Comparison of ENCODE assay signal across 27 cellular contexts in genomic region chr2:26756337-26756736, GRCh38. TPM values are rescaled to one million over a fixed set of nuclear protein-coding genes. Genes with fewer than 3 reads are reported as not detected.
DNase-seq lines count a peak whose midpoint lies in the region; ATAC-seq and TF ChIP-seq lines count a peak whose summit lies in the region.
"Had no signal": no experiment of that assay in that cellular context is flagged by ENCODE, and none has a peak within 500 bp of the region (broad histone marks: within the 10 kb centered on the region; RNA-seq: fewer than 3 reads in every experiment).

No MANE protein-coding gene starts in this region.

- no peaks in the 10 kb centered on the region for H3K9me3 ChIP-seq in RWPE2 (ENCODE audit: severe bottlenecking)
- peaks cover 7% of the 10 kb centered on the region for H3K9me3 ChIP-seq in mesodermal cell (ENCODE audit: control insufficient read depth, low read length)
- no peaks in the 10 kb centered on the region for H3K9me3 ChIP-seq in Peyer's patch
- H3K9me3 ChIP-seq: adrenal gland, body of pancreas, gastroesophageal sphincter had no signal

- peaks cover 10% of the 10 kb centered on the region for H3K4me1 Mint-ChIP-seq in endothelial cell (ENCODE audit: unreplicated experiment)
- H3K4me1 Mint-ChIP-seq: central memory CD8-positive, alpha-beta T cell had no signal

- H3K27ac ChIP-seq in RWPE2 (ENCODE audit: poor library complexity, severe bottlenecking) (peak overlapping the region; percentile 99), mesodermal cell (ENCODE audit: low read depth, low read length, severe bottlenecking) (peak overlapping the region; percentile 36), Peyer's patch (no peak overlapping the region)
- H3K27ac ChIP-seq: body of pancreas, gastroesophageal sphincter had no signal

- no peaks in the 10 kb centered on the region for H3K9me3 Mint-ChIP-seq in endothelial cell (ENCODE audit: unreplicated experiment)
- H3K9me3 Mint-ChIP-seq: activated CD8-positive, alpha-beta T cell treated with anti-CD3 and anti-CD28 coated beads for 36 hours; activated naive CD4-positive, alpha-beta T cell treated with anti-CD3 and anti-CD28 coated beads, Interleukin-2, amount 10 ng/mL, durations not matched to agents 7 days and 5 days; activated T-helper 1 cell treated with anti-CD3 and anti-CD28 coated beads, Interleukin-12 subunit alpha, Interleukin-12 subunit beta, Interleukin-2, Interleukin-4 antibody, amounts not matched to agents 30 ng/mL and 10 ng/mL and 1 ng/mL, durations not matched to agents 14 hours and 24 hours and 36 hours; central memory CD8-positive, alpha-beta T cell; stimulated activated naive B cell treated with anti-CD40 and anti-IgM and Interleukin-4, amounts not matched to agents 10 μg/mL and 1 μg/mL and 100 μg/mL, for 72 hours had no signal

- H3K36me3 ChIP-seq in RWPE2 (ENCODE audit: low read depth), result no peaks in the 10 kb centered on the region
- H3K36me3 ChIP-seq in mesodermal cell (ENCODE audit: control insufficient read depth, insufficient read depth, low read length), result no peaks in the 10 kb centered on the region
- no peaks in the 10 kb centered on the region for H3K36me3 ChIP-seq in Peyer's patch
- H3K36me3 ChIP-seq: adrenal gland, gastroesophageal sphincter had no signal

- DNase-seq in GM12865 (ENCODE audit: low read depth) (peak; percentile 51), RWPE2 (ENCODE audit: low spot score) (no peak), endothelial cell (ENCODE audit: low spot score) (no peak), NCI-H2171 treated with DMSO at 0.1 percent for 48 hours (lab: John Stamatoyannopoulos, UW) (no peak), Peyer's patch (no peak)
- no peak for DNase-seq in stimulated activated CD4-positive, alpha-beta T cell treated with anti-CD3 and anti-CD28 coated beads, Interleukin-15, amount 100 ng/mL, for 24 hours
- DNase-seq: activated CD4-positive, alpha-beta T cell treated with anti-CD3 and anti-CD28 coated beads for 1 hour; activated CD8-positive, alpha-beta memory T cell treated with anti-CD3 and anti-CD28 coated beads, Interleukin-2, amount 50 U/mL, for 48 hours; activated CD8-positive, alpha-beta T cell treated with anti-CD3 and anti-CD28 coated beads for 36 hours; activated naive CD4-positive, alpha-beta T cell treated with anti-CD3 and anti-CD28 coated beads, Interleukin-2, amount 10 ng/mL, durations not matched to agents 7 days and 5 days; adrenal gland; body of pancreas; DMS53; HCEC 1CT; NCI-H1105; NCI-H187 treated with DMSO at 0.1 percent for 48 hours; NCI-H2171; NCI-H510A treated with DMSO at 0.1 percent for 48 hours; nephron progenitor cell; PC-9; SHP77; stimulated activated naive B cell treated with anti-CD40 and anti-IgM and Interleukin-4, amounts not matched to agents 10 μg/mL and 1 μg/mL and 100 μg/mL, for 72 hours; T-helper 2 cell had no signal

- H3K4me1 ChIP-seq in RWPE2 (ENCODE audit: insufficient read depth, poor library complexity, severe bottlenecking), result peaks cover 23% of the 10 kb centered on the region
- peaks cover 30% of the 10 kb centered on the region for H3K4me1 ChIP-seq in mesodermal cell (ENCODE audit: control insufficient read depth, insufficient read depth, low read length, poor library complexity, severe bottlenecking)
- H3K4me1 ChIP-seq in Peyer's patch, result no peaks in the 10 kb centered on the region

- no peaks in the 10 kb centered on the region for H3K27me3 Mint-ChIP-seq in endothelial cell (ENCODE audit: unreplicated experiment)
- H3K27me3 Mint-ChIP-seq: activated CD8-positive, alpha-beta T cell treated with anti-CD3 and anti-CD28 coated beads for 36 hours; stimulated activated naive B cell treated with anti-CD40 and anti-IgM and Interleukin-4, amounts not matched to agents 10 μg/mL and 1 μg/mL and 100 μg/mL, for 72 hours had no signal

- H3K27me3 ChIP-seq in RWPE2 (ENCODE audit: insufficient read depth, poor library complexity, severe bottlenecking) (no peaks in the 10 kb centered on the region), Peyer's patch (no peaks in the 10 kb centered on the region)
- H3K27me3 ChIP-seq: adrenal gland, body of pancreas, gastroesophageal sphincter had no signal

- no peaks in the 10 kb centered on the region for H3K36me3 Mint-ChIP-seq in endothelial cell (ENCODE audit: low read depth, unreplicated experiment)
- H3K36me3 Mint-ChIP-seq: activated naive CD4-positive, alpha-beta T cell treated with anti-CD3 and anti-CD28 coated beads, Interleukin-2, amount 10 ng/mL, durations not matched to agents 7 days and 5 days; stimulated activated naive B cell treated with anti-CD40 and anti-IgM and Interleukin-4, amounts not matched to agents 10 μg/mL and 1 μg/mL and 100 μg/mL, for 72 hours had no signal

- H3K4me3 Mint-ChIP-seq in endothelial cell (ENCODE audit: unreplicated experiment), result no peak overlapping the region
- H3K4me3 Mint-ChIP-seq: activated CD8-positive, alpha-beta T cell treated with anti-CD3 and anti-CD28 coated beads for 36 hours; activated naive CD4-positive, alpha-beta T cell treated with anti-CD3 and anti-CD28 coated beads, Interleukin-2, amount 10 ng/mL, durations not matched to agents 7 days and 5 days; activated T-helper 1 cell treated with anti-CD3 and anti-CD28 coated beads, Interleukin-12 subunit alpha, Interleukin-12 subunit beta, Interleukin-2, Interleukin-4 antibody, amounts not matched to agents 30 ng/mL and 10 ng/mL and 1 ng/mL, durations not matched to agents 14 hours and 24 hours and 36 hours; central memory CD8-positive, alpha-beta T cell; nephron progenitor cell; stimulated activated naive B cell treated with anti-CD40 and anti-IgM and Interleukin-4, amounts not matched to agents 10 μg/mL and 1 μg/mL and 100 μg/mL, for 72 hours had no signal

- 82 to 92% methylated on average over 3 to 4 of the region's 5 CpGs for whole genome bisulfite sequencing in mesodermal cell (ENCODE audit: insufficient coverage in 2 of 2), 2 experiments

- peak overlapping the region; percentile 72 for H3K27ac Mint-ChIP-seq in endothelial cell (ENCODE audit: unreplicated experiment)
- H3K27ac Mint-ChIP-seq: activated CD8-positive, alpha-beta T cell treated with anti-CD3 and anti-CD28 coated beads for 36 hours; activated naive CD4-positive, alpha-beta T cell treated with anti-CD3 and anti-CD28 coated beads, Interleukin-2, amount 10 ng/mL, durations not matched to agents 7 days and 5 days; activated T-helper 1 cell treated with anti-CD3 and anti-CD28 coated beads, Interleukin-12 subunit alpha, Interleukin-12 subunit beta, Interleukin-2, Interleukin-4 antibody, amounts not matched to agents 30 ng/mL and 10 ng/mL and 1 ng/mL, durations not matched to agents 14 hours and 24 hours and 36 hours; nephron progenitor cell; stimulated activated naive B cell treated with anti-CD40 and anti-IgM and Interleukin-4, amounts not matched to agents 10 μg/mL and 1 μg/mL and 100 μg/mL, for 72 hours had no signal

- H3K4me3 ChIP-seq in GM12865 (ENCODE audit: low read depth, low read length) (no peak overlapping the region), RWPE2 (ENCODE audit: severe bottlenecking) (no peak overlapping the region), mesodermal cell (ENCODE audit: extremely low read depth, insufficient read depth, low read length, poor library complexity, severe bottlenecking) (no peak overlapping the region), Peyer's patch (no peak overlapping the region)
- H3K4me3 ChIP-seq: adrenal gland, body of pancreas, gastroesophageal sphincter, PC-9 had no signal

- ATAC-seq in RWPE2 (ENCODE audit: low read depth), result no peak
- ATAC-seq: activated CD8-positive, alpha-beta T cell treated with anti-CD3 and anti-CD28 coated beads for 36 hours; body of pancreas; gastroesophageal sphincter; stimulated activated naive B cell treated with anti-CD40 and anti-IgM and Interleukin-4, amounts not matched to agents 10 μg/mL and 1 μg/mL and 100 μg/mL, for 72 hours had no signal

- no peak for TF ChIP-seq POLR2A in Peyer's patch (IDR thresholded peaks at IDR 0.05)

- TF ChIP-seq CTCF in GM12865 (IDR thresholded peaks at IDR 0.05; ENCODE audit: insufficient read depth, low read depth, low read length, missing control alignments) (no peak), RWPE2 (IDR thresholded peaks at IDR 0.05; ENCODE audit: poor library complexity, severe bottlenecking) (no peak), endothelial cell (IDR thresholded peaks at IDR 0.05; ENCODE audit: unreplicated experiment) (no peak), Peyer's patch (IDR thresholded peaks at IDR 0.05) (no peak)

RNA-seq across cellular contexts. Expression of gene SLC35F6, which starts 7.7 kb away (rescaled TPM):
- total RNA-seq in endothelial cell (ENCODE audit: unreplicated experiment) (23.8 TPM), Peyer's patch (10 to 100 TPM; 13.2 to 49.1 (median 38.1) TPM)
- 16.0 TPM for polyA plus RNA-seq in mesodermal cell (2013, experiment 1 of 2)
- 15.4 TPM for polyA plus RNA-seq in mesodermal cell (2013, experiment 2 of 2)

RNA-seq across cellular contexts. Expression of gene CENPA, which starts 29.5 kb away (rescaled TPM):
- total RNA-seq in endothelial cell (ENCODE audit: unreplicated experiment) (3.9 TPM), Peyer's patch (1 to 10 TPM in 2 of 4 donors, not detected in 2; 1.6 to 2.1 TPM)
- 33.6 TPM for polyA plus RNA-seq in mesodermal cell (2013, experiment 1 of 2)
- 29.0 TPM for polyA plus RNA-seq in mesodermal cell (2013, experiment 2 of 2)
- total RNA-seq: body of pancreas, gastroesophageal sphincter had no signal

Comparison
In these comparisons a context has a peak if more than half of its experiments do, and no peak if none do; other contexts are left out.
1. H3K27ac ChIP-seq: peak in RWPE2 (single experiment) and mesodermal cell (single experiment); none in Peyer's patch (0 of 4).